In genomic region chr20:6178537-6178936, GRCh38 we compare ENCODE assay signal across 8 cellular contexts. TPM values are rescaled to one million over a fixed set of nuclear protein-coding genes. Genes with fewer than 3 reads are reported as not detected.
DNase-seq lines count a peak whose midpoint lies in the region; TF ChIP-seq lines count a peak whose summit lies in the region.

No MANE protein-coding gene starts in this region.

- no peaks in the 10 kb centered on the region for H3K36me3 Mint-ChIP-seq in CD14-positive monocyte

- TF ChIP-seq CTCF in HEK293 (tag by site-specific recombination; IDR thresholded peaks at IDR 0.05) (no peak), OCI-LY3 (IDR thresholded peaks at IDR 0.05; ENCODE audit: low read depth, low read length) (peak; percentile 54), fibroblast of the aortic adventitia (IDR thresholded peaks at IDR 0.05; ENCODE audit: insufficient read depth, low read length) (peak; percentile 46), lower leg skin (IDR thresholded peaks at IDR 0.05) (no peak), CD14-positive monocyte (IDR thresholded peaks at IDR 0.05) (no peak)

- no peak overlapping the region for H3K9ac ChIP-seq in OCI-LY3 (ENCODE audit: low read length)

- H3K9me3 ChIP-seq in HEK293 (ENCODE audit: control insufficient read depth, insufficient read depth, low read depth, low read length): no peaks in the 10 kb centered on the region
- H3K9me3 ChIP-seq in OCI-LY3 (ENCODE audit: insufficient read depth, low read length): no peaks in the 10 kb centered on the region

- H3K4me1 ChIP-seq in HEK293 (ENCODE audit: control insufficient read depth, insufficient read depth, low read length) (no peaks in the 10 kb centered on the region), OCI-LY3 (ENCODE audit: low read length) (no peaks in the 10 kb centered on the region)

- intact Hi-C loops in lower leg skin (cut with DNase I; ENCODE audit: low total_unique reads): loop anchor here (5.0 kb wide), 1 partner anchor 1014 kb away; no protein-coding TSS in a partner anchor
- intact Hi-C loops in CD14-positive monocyte (cut with micrococcal nuclease): no loop called here

- CTCF ChIA-PET in HEK293 (lab: Yijun Ruan, JAX): interaction anchor here (0.6 to 0.7 kb wide), 3 partner anchors 9 to 846 kb away, joined by 3 to 5 read pairs (median 4); no protein-coding TSS in a partner anchor

- peak; percentile 37 for DNase-seq in ACHN
- peak; percentile 63 for DNase-seq in fibroblast of the aortic adventitia (ENCODE audit: low read depth)
- no peak for DNase-seq in lower leg skin (ENCODE audit: low spot score in 2 of 2)
- no peak for DNase-seq in NCI-H774 (lab: John Stamatoyannopoulos, UW)
- no peak for DNase-seq in CD14-positive monocyte (ENCODE audit: low spot score)
- no peak for DNase-seq in GM19240 (ENCODE audit: insufficient read length, low spot score)

- WGBS in lower leg skin, 2 donors: 4 to 12% methylated on average over 3 of the region's 3 CpGs

- H3K4me3 Mint-ChIP-seq in CD14-positive monocyte: no peak overlapping the region

- H3K27me3 ChIP-seq in OCI-LY3 (ENCODE audit: low read depth, low read length): peaks cover 13% of the 10 kb centered on the region; the same call in 1 of the 2 replicates

- no peak overlapping the region for H2AFZ ChIP-seq in OCI-LY3 (ENCODE audit: low read depth, low read length)

- H3K27ac ChIP-seq in HEK293 (ENCODE audit: extremely low read depth, low read depth, low read length): no peak overlapping the region
- no peak overlapping the region for H3K27ac ChIP-seq in OCI-LY3 (ENCODE audit: low read length)

- in situ Hi-C loops in ACHN (cut with HindIII; ENCODE audit: low pct_ligation_motif_present, low pct_unique_long_range_greater_than_20kb, low sequenced_read_pairs): no loop called here

- H3K36me3 ChIP-seq in HEK293 (ENCODE audit: control insufficient read depth in 2 of 2, insufficient read depth in 1 of 2, low read length in 2 of 2) (no peaks in the 10 kb centered on the region), OCI-LY3 (replicated peaks; ENCODE audit: low read depth, low read length) (no peaks in the 10 kb centered on the region)

- H3K27ac Mint-ChIP-seq in CD14-positive monocyte: no peak overlapping the region

- POLR2A ChIA-PET in HEK293 (lab: Yijun Ruan, JAX): no interaction called here

- peaks cover 0 to 4% (median 0%) of the 10 kb centered on the region in 7 donors for H3K9me3 Mint-ChIP-seq in CD14-positive monocyte

- H3K4me3 ChIP-seq in HEK293 (ENCODE audit: low read depth, low read length) (no peak overlapping the region), OCI-LY3 (ENCODE audit: low read length) (no peak overlapping the region), fibroblast of the aortic adventitia (ENCODE audit: low read depth, low read length) (no peak overlapping the region), lower leg skin (ENCODE audit: low read depth, poor library complexity, severe bottlenecking) (no peak overlapping the region)

- H4K20me1 ChIP-seq in OCI-LY3 (ENCODE audit: insufficient read depth, low read length): no peaks in the 10 kb centered on the region

- no peaks in the 10 kb centered on the region for H3K4me1 Mint-ChIP-seq in CD14-positive monocyte

- no peak overlapping the region for H3K4me2 ChIP-seq in OCI-LY3 (ENCODE audit: low read length)

- peaks cover 0 to 4% (median 4%) of the 10 kb centered on the region in 3 donors for H3K27me3 Mint-ChIP-seq in CD14-positive monocyte (ENCODE audit: low read depth in 3 of 3)

- TF ChIP-seq POLR2A in lower leg skin (IDR thresholded peaks at IDR 0.05): no peak

- H3K79me2 ChIP-seq in OCI-LY3 (ENCODE audit: low read length): no peaks in the 10 kb centered on the region

TF ChIP-seq in HEK293, 187 proteins besides CTCF, POLR2A, EP300 and RAD21:
- TF ChIP-seq GLIS2 (tag by site-specific recombination; IDR thresholded peaks at IDR 0.05) (no peak), ZNF654 (tag by site-specific recombination; IDR thresholded peaks at IDR 0.05; ENCODE audit: low read depth) (peak; percentile 57)

RNA-seq across cellular contexts. Expression of gene FERMT1, which starts 55.7 kb away (rescaled TPM):
- total RNA-seq in fibroblast of the aortic adventitia (ENCODE audit: low replicate concordance): 2.9 and 8.8 TPM in 2 replicates
- total RNA-seq in lower leg skin: 10 to 100 TPM; 24.2 to 33.0 (median 27.8) TPM
- polyA plus RNA-seq in CD14-positive monocyte: not detected

Comparison
In these comparisons a context has a peak if more than half of its experiments do, and no peak if none do; other contexts are left out.
1. DNase-seq: peak in ACHN (single experiment) and fibroblast of the aortic adventitia (single experiment); none in lower leg skin (0 of 2), NCI-H774 (single experiment), CD14-positive monocyte (single experiment) and GM19240 (single experiment).
2. CTCF ChIP-seq: peak in OCI-LY3 (single experiment) and fibroblast of the aortic adventitia (single experiment); none in HEK293 (single experiment), lower leg skin (0 of 3) and CD14-positive monocyte (single experiment).